ENCODE assay signal across 9 cellular contexts in the genomic region with DNA sequence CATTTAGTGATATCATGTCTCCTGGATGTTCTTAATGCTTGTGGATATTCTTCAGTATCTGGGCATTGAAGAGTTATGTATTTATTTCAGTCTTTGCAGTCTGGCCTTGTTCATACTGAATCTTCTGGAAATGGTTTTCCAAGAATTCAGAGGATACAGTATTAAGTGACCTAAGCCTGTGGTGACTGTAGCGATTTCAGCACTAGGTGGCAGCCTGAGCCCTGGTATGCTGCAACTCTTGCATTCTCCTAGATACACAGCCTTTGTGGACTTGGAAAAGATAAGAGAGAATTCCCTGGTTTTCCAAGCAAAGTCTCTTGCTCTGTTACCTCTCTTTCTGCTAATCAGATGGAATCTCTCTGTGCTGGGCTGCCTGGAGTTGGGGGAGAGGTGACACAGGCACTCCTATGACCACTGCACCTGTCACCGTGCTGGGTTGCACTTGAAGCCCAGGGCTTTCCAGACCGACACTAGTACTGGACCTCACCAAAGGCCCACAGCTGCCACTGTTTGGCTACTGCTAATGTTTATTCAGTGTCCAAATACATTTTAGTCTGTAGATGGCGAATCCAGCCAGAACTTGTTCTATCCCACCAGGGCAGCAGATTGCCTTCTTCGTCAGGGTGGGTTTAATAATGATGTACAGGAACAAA. TPM values are rescaled to one million over a fixed set of nuclear protein-coding genes. Genes with fewer than 3 reads are reported as not detected.
DNase-seq lines count a peak whose midpoint lies in the region; ATAC-seq, FAIRE-seq and TF ChIP-seq lines count a peak whose summit lies in the region.
"Had no signal": no experiment of that assay in that cellular context is flagged by ENCODE, and none has a peak within 500 bp of the region (broad histone marks: within the 10 kb centered on the region; RNA-seq: fewer than 3 reads in every experiment).

No MANE protein-coding gene starts in this region.

- no peaks in the 10 kb centered on the region for H3K4me1 ChIP-seq in Panc1 (ENCODE audit: control insufficient read depth, insufficient read depth, low read length)

- H3K36me3 ChIP-seq in Panc1 (ENCODE audit: control insufficient read depth, insufficient read depth, low read length) = no peaks in the 10 kb centered on the region

- TF ChIP-seq CTCF in Panc1 (IDR thresholded peaks at IDR 0.05) = peak; percentile 65

- BruUV-seq in Panc1 (replicated peaks; lab: Mats Ljungman, UMichigan) = no TSS peak

- POLR2A ChIA-PET in Panc1 (lab: Charles Lee) = no interaction called here

- CTCF ChIA-PET in Panc1 (lab: Charles Lee) = no interaction called here

- no peak overlapping the region for H3K4me3 ChIP-seq in Panc1 (ENCODE audit: low read depth in 2 of 2, low read length in 2 of 2)

- no peaks in the 10 kb centered on the region for H3K9me3 ChIP-seq in Panc1 (ENCODE audit: control insufficient read depth, insufficient read depth, low read depth, low read length)

- FAIRE-seq in urothelium cell line (lab: Jason Lieb, UNC) = no peak
- FAIRE-seq: GM18507 had no signal

- DNase-seq in stimulated activated CD4-positive, alpha-beta T cell treated with anti-CD3 and anti-CD28 coated beads, Interleukin-15, amount 100 ng/mL, for 24 hours = peak; percentile 1
- DNase-seq in stimulated activated CD4-positive, alpha-beta T cell treated with anti-CD3 and anti-CD28 coated beads, Interleukin-2, amount 100 ng/mL, for 24 hours = no peak
- DNase-seq in Panc1 (ENCODE audit: low read depth, low spot score) = peak; percentile 10
- peak; percentile 14 for DNase-seq in glomerular endothelial cell (ENCODE audit: extremely low read depth, low read depth, low spot score)
- peak; percentile 26 for DNase-seq in urothelium cell line (ENCODE audit: low spot score)
- DNase-seq in NCI-H510A treated with DMSO at 0.1 percent for 48 hours (lab: John Stamatoyannopoulos, UW) = no peak
- no peak for DNase-seq in mucosa of gallbladder (ENCODE audit: low spot score)

- H3K27me3 ChIP-seq in Panc1 (ENCODE audit: control insufficient read depth, insufficient read depth, low read length) = no peaks in the 10 kb centered on the region

- in situ Hi-C loops in Panc1 (cut with HindIII; ENCODE audit: low pct_unique_long_range_greater_than_20kb, low sequenced_read_pairs) = no loop called here

- no peak overlapping the region for H3K27ac ChIP-seq in Panc1 (ENCODE audit: low read length)

- peak; percentile 82; the same call in 1 of the 2 replicates for ATAC-seq in Panc1
- no peak for ATAC-seq in HG03565 (IDR thresholded peaks at IDR 0.05; ENCODE audit: unreplicated experiment)

- intact Hi-C loops in Panc1 (cut with micrococcal nuclease; ENCODE audit: unreplicated experiment) = no loop called here

RNA-seq across cellular contexts. Expression of gene SPIN2A, which starts 19.3 kb away (rescaled TPM):
- 1.3 TPM for total RNA-seq in Panc1 (2021; ENCODE audit: unreplicated experiment)
- polyA plus RNA-seq in Panc1 (2012; ENCODE audit: insufficient read length) = 0.69 TPM
- total RNA-seq in glomerular endothelial cell = not detected in 2 replicates
- 1.2 TPM for total RNA-seq in mucosa of gallbladder

RNA-seq across cellular contexts. Expression of gene SPIN2B, which starts 35.2 kb away (rescaled TPM):
- 8.3 TPM for total RNA-seq in Panc1 (2021; ENCODE audit: unreplicated experiment)
- polyA plus RNA-seq in Panc1 (2012; ENCODE audit: insufficient read length) = 7.2 TPM
- 5.5 and 12.2 TPM in 2 replicates for total RNA-seq in glomerular endothelial cell
- total RNA-seq in mucosa of gallbladder = 10.2 TPM

Comparison
In these comparisons a context has a peak if more than half of its experiments do, and no peak if none do; other contexts are left out.
1. DNase-seq: peak in stimulated activated CD4-positive, alpha-beta T cell treated with anti-CD3 and anti-CD28 coated beads, Interleukin-15, amount 100 ng/mL, for 24 hours (single experiment), Panc1 (single experiment), glomerular endothelial cell (single experiment) and urothelium cell line (single experiment); none in stimulated activated CD4-positive, alpha-beta T cell treated with anti-CD3 and anti-CD28 coated beads, Interleukin-2, amount 100 ng/mL, for 24 hours (0 of 2), NCI-H510A treated with DMSO at 0.1 percent for 48 hours (single experiment) and mucosa of gallbladder (single experiment).